ENCODE assay signal across 28 cellular contexts in the genomic region with DNA sequence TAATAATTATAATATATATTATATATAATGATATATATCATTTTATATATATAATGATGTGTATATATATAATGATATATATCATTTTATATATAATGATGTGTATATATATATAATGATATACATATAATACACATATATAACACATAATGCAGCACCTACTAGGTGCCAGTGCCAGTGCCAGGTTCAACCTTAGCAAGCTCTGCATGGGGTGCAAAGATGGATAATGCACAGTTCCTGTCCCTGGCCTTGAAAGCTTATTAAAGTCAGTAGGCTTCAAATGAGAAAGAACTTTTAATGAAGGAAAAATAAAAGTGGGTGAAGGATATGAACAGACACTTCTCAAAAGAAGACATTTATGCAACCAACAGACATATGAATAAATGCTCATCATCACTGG.
"Had no signal": no experiment of that assay in that cellular context is flagged by ENCODE, and none has a peak within 500 bp of the region (broad histone marks: within the 10 kb centered on the region; RNA-seq: fewer than 3 reads in every experiment).

No MANE protein-coding gene starts in this region.

- H3K4me3 Mint-ChIP-seq: mesothelial cell of epicardium; naive B cell; nephron; neural progenitor cell; stimulated activated effector memory CD8-positive, alpha-beta T cell treated with anti-CD3 and anti-CD28 coated beads, Interleukin-12 subunit alpha, Interleukin-12 subunit beta, amount 100 ng/mL, for 72 hours; type B pancreatic cell had no signal

- H3K4me3 ChIP-seq: coronary artery, esophagus muscularis mucosa, gastroesophageal sphincter, heart left ventricle, hepatocyte, mucosa of descending colon, neural progenitor cell, right lobe of liver, testis, tibial artery had no signal

- H3K9me3 Mint-ChIP-seq: mesothelial cell of epicardium; nephron; neural progenitor cell; stimulated activated effector memory CD8-positive, alpha-beta T cell treated with anti-CD3 and anti-CD28 coated beads, Interleukin-12 subunit alpha, Interleukin-12 subunit beta, amount 100 ng/mL, for 72 hours; type B pancreatic cell had no signal

- H3K4me1 Mint-ChIP-seq: mesothelial cell of epicardium, naive B cell, nephron, neural progenitor cell had no signal

- ATAC-seq: foreskin keratinocyte; gastroesophageal sphincter; heart left ventricle; left lobe of liver; mucosa of descending colon; right lobe of liver; stimulated activated effector memory CD8-positive, alpha-beta T cell treated with anti-CD3 and anti-CD28 coated beads, Interleukin-12 subunit alpha, Interleukin-12 subunit beta, amount 100 ng/mL, for 72 hours; stimulated activated naive CD8-positive, alpha-beta T cell treated with anti-CD3 and anti-CD28 coated beads, Interleukin-15, Interleukin-2, amounts not matched to agents 100 U/mL and 50 U/mL, for 24 hours had no signal

- H3K9me3 ChIP-seq: esophagus muscularis mucosa, gastroesophageal sphincter, heart left ventricle, mucosa of descending colon, right lobe of liver, testis, tibial artery had no signal

- H3K4me1 ChIP-seq: foreskin keratinocyte, neural progenitor cell, parathyroid adenoma, right lobe of liver, testis, tibial artery had no signal

- H3K27ac Mint-ChIP-seq: mesothelial cell of epicardium; nephron; neural progenitor cell; progenitor cell of endocrine pancreas; stimulated activated effector memory CD8-positive, alpha-beta T cell treated with anti-CD3 and anti-CD28 coated beads, Interleukin-12 subunit alpha, Interleukin-12 subunit beta, amount 100 ng/mL, for 72 hours; type B pancreatic cell had no signal

- H3K36me3 ChIP-seq: esophagus muscularis mucosa, gastroesophageal sphincter, heart left ventricle, neural progenitor cell, right lobe of liver, tibial artery had no signal

- H3K27me3 Mint-ChIP-seq: naive B cell, progenitor cell of endocrine pancreas had no signal

- H3K27me3 ChIP-seq: esophagus muscularis mucosa, foreskin keratinocyte, gastroesophageal sphincter, heart left ventricle, hepatocyte, neural progenitor cell, right lobe of liver, testis, tibial artery had no signal

- H3K27ac ChIP-seq: coronary artery, esophagus muscularis mucosa, foreskin keratinocyte, gastroesophageal sphincter, heart left ventricle, hepatocyte, neural progenitor cell, parathyroid adenoma, right lobe of liver, testis, tibial artery had no signal

- DNase-seq: dermis blood vessel endothelial cell; effector memory CD4-positive, alpha-beta T cell; foreskin keratinocyte; heart left ventricle; kidney; mesenchymal stem cell; mucosa of descending colon; naive B cell; right lobe of liver; small intestine; stimulated activated CD4-positive, alpha-beta T cell treated with anti-CD3 and anti-CD28 coated beads, Interleukin-1b, Interleukin-23, amount 100 ng/mL, for 48 hours; stimulated activated CD4-positive, alpha-beta T cell treated with anti-CD3 and anti-CD28 coated beads, Interleukin-4, amount 100 ng/mL, for 24 hours; stimulated activated naive CD8-positive, alpha-beta T cell treated with anti-CD3 and anti-CD28 coated beads, Interleukin-15, Interleukin-2, amounts not matched to agents 100 U/mL and 50 U/mL, for 24 hours; substantia nigra; testis; tibial artery had no signal

- H3K36me3 Mint-ChIP-seq: mesothelial cell of epicardium, naive B cell, neural progenitor cell, type B pancreatic cell had no signal
